ENCODE assay signal across 33 cellular contexts in genomic region chr22:34880667-34881066, GRCh38.
"Had no signal": no experiment of that assay in that cellular context is flagged by ENCODE, and none has a peak within 500 bp of the region (broad histone marks: within the 10 kb centered on the region; RNA-seq: fewer than 3 reads in every experiment).

No MANE protein-coding gene starts in this region.

- ATAC-seq: activated CD8-positive, alpha-beta memory T cell treated with anti-CD3 and anti-CD28 coated beads, Interleukin-2, amount 10 ng/mL, durations not matched to agents 7 days and 5 days; activated naive CD8-positive, alpha-beta T cell treated with anti-CD3 and anti-CD28 coated beads, Interleukin-2, amount 50 U/mL, for 24 hours; PC-3; Right ventricle myocardium inferior had no signal

- H3K27me3 ChIP-seq: cardiac muscle cell, Peyer's patch had no signal

- H3K9me3 ChIP-seq: Peyer's patch had no signal

- H3K4me1 ChIP-seq: Peyer's patch had no signal

- H3K27ac ChIP-seq: cardiac muscle cell, Peyer's patch, RWPE1, VCaP had no signal

- H3K36me3 ChIP-seq: cardiac muscle cell, Peyer's patch had no signal

- H3K4me3 ChIP-seq: cardiac muscle cell, Peyer's patch had no signal

- DNase-seq: activated CD4-positive, alpha-beta memory T cell treated with anti-CD3 and anti-CD28 coated beads, Interleukin-2, amount 10 ng/mL, durations not matched to agents 7 days and 5 days; activated CD4-positive, alpha-beta T cell treated with anti-CD3 and anti-CD28 coated beads for 1 hour; activated CD4-positive, alpha-beta T cell treated with anti-CD3 and anti-CD28 coated beads for 48 hours; activated CD4-positive, CD25-positive, alpha-beta regulatory T cell; activated CD8-positive, alpha-beta memory T cell treated with anti-CD3 and anti-CD28 coated beads for 24 hours; activated CD8-positive, alpha-beta memory T cell treated with anti-CD3 and anti-CD28 coated beads, Interleukin-2, amount 10 ng/mL, durations not matched to agents 7 days and 5 days; activated CD8-positive, alpha-beta memory T cell treated with anti-CD3 and anti-CD28 coated beads, Interleukin-2, amount 50 U/mL, for 48 hours; activated effector memory CD4-positive, alpha-beta T cell treated with Interleukin-2 at 50 U/mL for 16 hours; activated naive CD4-positive, alpha-beta T cell treated with anti-CD3 and anti-CD28 coated beads, Interleukin-2, amount 10 ng/mL, durations not matched to agents 7 days and 5 days; activated naive CD8-positive, alpha-beta T cell treated with anti-CD3 and anti-CD28 coated beads, Interleukin-2, amount 50 U/mL, for 24 hours; activated T-cell treated with anti-CD3 and anti-CD28 coated beads, Interleukin-2, amount 50 U/mL, for 48 hours; amniotic stem cell; aorta; Karpas-422; KBM-7; NCI-H1105; NCI-H1417 treated with DMSO at 0.1 percent for 48 hours; NCI-H187 treated with DMSO at 0.1 percent for 48 hours; NCI-H2081; NCI-H226; NCI-H446 treated with DMSO at 0.1 percent for 48 hours; NCI-H69; NK-92 treated with Interleukin-12 subunit alpha and Interleukin-12 subunit beta, amount 100 ng/mL, for 24 hours; PC-3; Peyer's patch; SW 1271; T-helper 1 cell; T-helper 2 cell; T-helper 9 cell had no signal
